In the genomic region with DNA sequence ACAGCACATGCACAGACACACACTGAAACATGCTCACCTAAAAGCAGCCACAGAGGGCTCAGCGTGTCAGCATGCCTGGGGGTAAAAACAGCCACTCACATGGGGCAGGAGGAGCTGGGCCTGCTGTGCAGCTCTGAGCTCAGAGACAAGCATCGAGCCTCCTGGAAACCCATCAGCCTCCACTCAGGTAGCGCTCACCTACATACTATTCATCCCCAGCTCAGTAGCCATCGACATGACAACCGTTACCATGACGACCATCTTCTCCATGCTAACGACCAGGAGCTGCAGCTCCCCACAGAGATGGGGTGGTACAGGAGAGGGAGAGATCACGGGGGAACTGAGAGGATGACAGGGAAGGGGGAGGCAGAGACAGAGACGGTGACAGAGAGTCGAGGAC, we compare ENCODE assay signal across 1 cellular context.
TF ChIP-seq lines count a peak whose summit lies in the region.

No MANE protein-coding gene starts in this region.

TF ChIP-seq in GM12878, 131 proteins besides CTCF, POLR2A, EP300 and RAD21:
- TF ChIP-seq TCF3 (IDR thresholded peaks at IDR 0.05; ENCODE audit: borderline replicate concordance, insufficient read depth, low read depth, low read length), result no peak
- peak; percentile 74 for TF ChIP-seq BMI1 (IDR thresholded peaks at IDR 0.05; ENCODE audit: borderline replicate concordance)
